Comparison of ENCODE assay signal across 7 cellular contexts in the genomic region with DNA sequence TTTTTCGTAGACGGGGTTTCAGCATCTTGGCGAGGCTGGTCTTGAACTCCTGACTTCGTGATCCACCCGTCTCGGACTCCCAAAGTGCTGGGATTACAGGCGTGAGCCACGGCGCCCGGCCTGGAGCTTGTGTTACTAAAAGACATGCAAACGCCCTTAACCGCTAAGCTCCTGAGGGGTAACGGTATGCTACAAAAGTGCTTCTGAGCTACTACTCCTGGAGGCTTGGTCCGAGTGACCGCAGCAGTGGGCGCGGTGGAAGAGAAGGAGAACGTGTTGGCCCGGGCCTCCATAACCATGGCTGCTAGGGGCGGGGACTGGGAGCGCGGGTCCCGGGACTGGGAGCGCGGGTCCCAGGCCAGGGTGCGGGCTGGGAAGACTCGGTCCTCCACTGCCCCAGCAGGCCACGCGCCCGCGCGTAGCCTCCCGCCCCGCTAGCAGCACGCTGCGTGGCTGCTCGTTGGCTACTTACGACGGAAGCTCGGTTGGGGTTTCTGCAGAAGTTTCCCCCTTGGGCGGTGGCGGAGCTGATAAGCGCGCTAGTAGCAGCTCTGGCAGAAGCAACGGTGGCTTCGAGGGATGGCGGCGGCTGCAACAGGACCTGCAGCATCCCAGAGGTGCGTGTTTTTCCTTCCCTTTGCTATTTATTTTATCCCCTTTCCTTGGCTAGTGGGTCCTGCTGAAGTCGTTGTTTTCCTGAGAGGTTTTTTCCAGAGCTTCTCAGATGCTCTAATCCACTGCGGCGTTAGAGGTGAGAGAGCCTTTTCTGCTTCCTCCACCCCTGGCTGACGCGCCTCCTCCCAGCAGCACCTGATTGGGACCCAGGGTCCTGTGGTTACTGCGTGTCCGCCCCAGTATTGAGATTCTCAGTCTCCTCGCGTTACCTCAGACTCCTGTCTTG.
DNase-seq lines count a peak whose midpoint lies in the region; ATAC-seq and TF ChIP-seq lines count a peak whose summit lies in the region.

No MANE protein-coding gene starts in this region.

- H3K36me3 ChIP-seq in heart left ventricle (no peaks in the 10 kb centered on the region), trophoblast cell (ENCODE audit: control insufficient read depth in 1 of 2, insufficient read depth in 2 of 2, low read length in 2 of 2) (peaks cover 0 to under 1% of the 10 kb centered on the region in 2 experiments), thymus (ENCODE audit: control insufficient read depth, insufficient read depth) (no peaks in the 10 kb centered on the region)

- peak overlapping the region; percentile 94 for H4K12ac ChIP-seq in trophoblast cell (ENCODE audit: low read depth, low read length)

- H3K14ac ChIP-seq in trophoblast cell (ENCODE audit: low read length), result peak overlapping the region; percentile 99

- H2BK12ac ChIP-seq in trophoblast cell (ENCODE audit: low read length), result peak overlapping the region; percentile 44

- peak overlapping the region; percentile 94 for H3K27ac Mint-ChIP-seq in T-helper 17 cell

- H3K27ac ChIP-seq in heart left ventricle, result peak overlapping the region; percentile 11 to 82 (median 78)
- peak overlapping the region; percentile 88 for H3K27ac ChIP-seq in trophoblast cell (ENCODE audit: low read depth, low read length)
- H3K27ac ChIP-seq in thymus (ENCODE audit: low read depth), result peak overlapping the region; percentile 77

- no peak overlapping the region for H3K23ac ChIP-seq in trophoblast cell (ENCODE audit: low read length)

- H3K79me2 ChIP-seq in trophoblast cell (ENCODE audit: control insufficient read depth, insufficient read depth, low read length, poor library complexity), result peaks cover 9% of the 10 kb centered on the region

- H2BK5ac ChIP-seq in trophoblast cell (ENCODE audit: low read depth, low read length, poor library complexity), result peak overlapping the region; percentile 93

- H3K9ac ChIP-seq in trophoblast cell (ENCODE audit: low read length), result peak overlapping the region; percentile 87

- peak overlapping the region; percentile 92 for H2AK5ac ChIP-seq in trophoblast cell (ENCODE audit: low read length)

- H3K27me3 Mint-ChIP-seq in T-helper 17 cell, result no peaks in the 10 kb centered on the region

- H4K8ac ChIP-seq in trophoblast cell (ENCODE audit: low read depth, low read length), result peak overlapping the region; percentile 99

- H3K4me2 ChIP-seq in trophoblast cell (ENCODE audit: low read length), result peak overlapping the region; percentile 62

- H2AFZ ChIP-seq in trophoblast cell (ENCODE audit: insufficient read depth, low read length, poor library complexity), result peak overlapping the region; percentile 97

- peak overlapping the region; percentile 96 for H3K4me3 Mint-ChIP-seq in T-helper 17 cell

- DNase-seq in NB4 (ENCODE audit: low read depth), result peak; percentile 94
- DNase-seq in T-helper 17 cell, result peak; percentile 44 to 61 (median 53)
- peak; percentile 20 for DNase-seq in amniotic stem cell (lab: John Stamatoyannopoulos, UW)
- DNase-seq in heart left ventricle, result peak; percentile 84 to 92 (median 87)
- peak; percentile 46 to 47 for DNase-seq in trophoblast cell

- peaks cover 11% of the 10 kb centered on the region for H3K79me1 ChIP-seq in trophoblast cell (ENCODE audit: low read length)

- no peak for TF ChIP-seq CTCF in NB4 (IDR thresholded peaks at IDR 0.05; ENCODE audit: low read depth, low read length)
- peak in 1 of 12 donors; percentile 17 for TF ChIP-seq CTCF in heart left ventricle (IDR thresholded peaks at IDR 0.05)

- peak overlapping the region; percentile 95 for H3K18ac ChIP-seq in trophoblast cell (ENCODE audit: low read length)

- peak overlapping the region; percentile 81 for H3K4me3 ChIP-seq in NB4 (ENCODE audit: low read depth, low read length)
- H3K4me3 ChIP-seq in heart left ventricle, result peak overlapping the region; percentile 42 to 82 (median 73)
- peak overlapping the region; percentile 83 for H3K4me3 ChIP-seq in trophoblast cell (ENCODE audit: low read depth, low read length)
- peak overlapping the region; percentile 51 for H3K4me3 ChIP-seq in thymus (ENCODE audit: low read length)

- no peaks in the 10 kb centered on the region for H3K36me3 Mint-ChIP-seq in T-helper 17 cell (ENCODE audit: low read depth)

- intact Hi-C loops in heart left ventricle (cut with DNase I), result loop anchor here in 1 of 10 donors (5.0 kb wide), 1 partner anchor 386 kb away; the partner anchor contains the start of gene ZNF782

- peak overlapping the region; percentile 4 for H3K4ac ChIP-seq in trophoblast cell (ENCODE audit: low read depth, low read length)

- no peaks in the 10 kb centered on the region for H3K27me3 ChIP-seq in heart left ventricle
- no peaks in the 10 kb centered on the region for H3K27me3 ChIP-seq in trophoblast cell (ENCODE audit: insufficient read depth, low read length)
- no peaks in the 10 kb centered on the region for H3K27me3 ChIP-seq in thymus (ENCODE audit: control insufficient read depth, insufficient read depth)

- ATAC-seq in GM18867 (IDR thresholded peaks at IDR 0.05; ENCODE audit: unreplicated experiment) (peak; percentile 58), T-helper 17 cell (peak; percentile 94), heart left ventricle (peak; percentile 96 to 99 (median 99))

- TF ChIP-seq POLR2A in NB4 (IDR thresholded peaks at IDR 0.05; ENCODE audit: extremely low read depth, insufficient read length) (no peak), heart left ventricle (IDR thresholded peaks at IDR 0.05) (peak in 1 of 2 donors; percentile 29)

- 2 to 18% (median 4%) methylated on average over 27 to 58 of the region's 58 CpGs for WGBS in heart left ventricle, 4 donors
- no CpG with 5 or more reads among the region's 58 CpGs for WGBS in trophoblast cell (ENCODE audit: extremely low coverage, insufficient coverage, insufficient read length)
- 1% methylated on average over 58 of the region's 58 CpGs for WGBS in thymus

- H3K4me1 Mint-ChIP-seq in T-helper 17 cell, result peaks cover 27% of the 10 kb centered on the region

- no peaks in the 10 kb centered on the region for H3K9me3 ChIP-seq in T-helper 17 cell (ENCODE audit: control insufficient read depth, low read length, poor library complexity, severe bottlenecking)
- no peaks in the 10 kb centered on the region for H3K9me3 ChIP-seq in heart left ventricle
- H3K9me3 ChIP-seq in trophoblast cell (ENCODE audit: insufficient read depth, low read depth, low read length), result no peaks in the 10 kb centered on the region
- no peaks in the 10 kb centered on the region for H3K9me3 ChIP-seq in thymus (ENCODE audit: control insufficient read depth)

- H3K4me1 ChIP-seq in heart left ventricle, result peaks cover 0 to 19% (median 8%) of the 10 kb centered on the region in 12 donors
- peaks cover 0 to 4% of the 10 kb centered on the region in 2 experiments for H3K4me1 ChIP-seq in trophoblast cell (ENCODE audit: control insufficient read depth in 1 of 2, insufficient read depth in 2 of 2, low read length in 2 of 2)
- peaks cover 3% of the 10 kb centered on the region for H3K4me1 ChIP-seq in thymus (ENCODE audit: control insufficient read depth, insufficient read depth, low read length)

- peak overlapping the region; percentile 81 for H2BK120ac ChIP-seq in trophoblast cell (ENCODE audit: insufficient read depth, low read length, poor library complexity)

- H4K91ac ChIP-seq in trophoblast cell (ENCODE audit: low read depth, low read length), result peak overlapping the region; percentile 93

Comparison
In these comparisons a context has a peak if more than half of its experiments do, and no peak if none do; other contexts are left out.
1. Peak in every context shown above with its lines: DNase-seq, ATAC-seq, H3K4me3 ChIP-seq and H3K27ac ChIP-seq.
2. DNase-seq: peak in every context shown above with its lines; median percentile 94 in NB4; 87 in heart left ventricle; 53 in T-helper 17 cell; 46 in trophoblast cell; 20 in amniotic stem cell.